In genomic region chr19:4328243-4328990, GRCh38 we compare ENCODE assay signal across 8 cellular contexts. TPM values are rescaled to one million over a fixed set of nuclear protein-coding genes. Genes with fewer than 3 reads are reported as not detected.
DNase-seq lines count a peak whose midpoint lies in the region; ATAC-seq, FAIRE-seq and TF ChIP-seq lines count a peak whose summit lies in the region.

No MANE protein-coding gene starts in this region.

- POLR2A ChIA-PET in WTC11 (lab: Charles Lee), result interaction anchor here (0.5 to 1.3 kb wide), 3 partner anchors 10 to 259 kb away, joined by 3 to 17 read pairs (median 4); partner anchors contain the start of genes MPND and STAP2

- CTCF ChIA-PET in WTC11 (lab: Charles Lee), result interaction anchor here (0.6 to 1.4 kb wide), 11 partner anchors 11 to 341 kb away, joined by 3 to 35 read pairs (median 3); partner anchors contain the start of genes FSD1, MPND, SH3GL1 and SHD

- no peaks in the 10 kb centered on the region for H3K36me3 ChIP-seq in MG63
- H3K36me3 ChIP-seq in kidney (ENCODE audit: control insufficient read depth in 1 of 2, insufficient read depth in 2 of 2, low read length in 2 of 2), result no peaks in the 10 kb centered on the region

- H3K9ac ChIP-seq in kidney (ENCODE audit: low read length in 2 of 2), result no peak overlapping the region

- peak; percentile 97 for DNase-seq in DMS53 (lab: John Stamatoyannopoulos, UW)
- DNase-seq in MG63, result peak; percentile 30
- DNase-seq in WTC11 (ENCODE audit: low spot score), result peak; percentile 98
- DNase-seq in caudate nucleus (lab: John Stamatoyannopoulos, UW), result peak; percentile 76 to 100 (median 94)
- peak; percentile 100 for DNase-seq in kidney
- peak; percentile 89 to 99 (median 96) for DNase-seq in stimulated activated CD4-positive, alpha-beta T cell treated with anti-CD3 and anti-CD28 coated beads, Interleukin-12 subunit alpha, Interleukin-12 subunit beta, amount 100 ng/mL, for 48 hours (ENCODE audit: low read depth in 2 of 3, low spot score in 1 of 3)
- no peak for DNase-seq in DMS79 treated with DMSO at 0.1 percent for 48 hours (lab: John Stamatoyannopoulos, UW)

- H3K27ac ChIP-seq in caudate nucleus (ENCODE audit: low read depth, low read length) (no peak overlapping the region), kidney (ENCODE audit: low read depth in 2 of 2, low read length in 2 of 2) (no peak overlapping the region)

- H3K4me1 ChIP-seq in kidney (ENCODE audit: control insufficient read depth in 1 of 2, insufficient read depth in 1 of 2, low read depth in 1 of 2, low read length in 2 of 2), result peaks cover 0 to 7% of the 10 kb centered on the region in 2 donors

- intact Hi-C loops in kidney (cut with DNase I), result no loop called here

- H3K27me3 Mint-ChIP-seq in WTC11 (ENCODE audit: low read depth), result peaks cover 3% of the 10 kb centered on the region

- ATAC-seq in GM21723 (IDR thresholded peaks at IDR 0.05; ENCODE audit: unreplicated experiment) (peak; percentile 67), WTC11 (peak; percentile 68)

- no peak for FAIRE-seq in kidney (lab: Jason Lieb, UNC)

- H3K4me3 ChIP-seq in MG63 (no peak overlapping the region), kidney (ENCODE audit: low read length in 2 of 2) (peak overlapping the region; percentile 32 to 48)

- H3K4me1 Mint-ChIP-seq in WTC11, result peaks cover 12% of the 10 kb centered on the region

- TF ChIP-seq CTCF in WTC11 (IDR thresholded peaks at IDR 0.05) (no peak), kidney (IDR thresholded peaks at IDR 0.05; ENCODE audit: borderline replicate concordance, extremely low read depth, insufficient read depth) (no peak)

- H3K9me3 Mint-ChIP-seq in WTC11, result no peaks in the 10 kb centered on the region

- peak overlapping the region; percentile 76 for H3K4me3 Mint-ChIP-seq in WTC11

- no peaks in the 10 kb centered on the region for H3K9me3 ChIP-seq in MG63
- no peaks in the 10 kb centered on the region for H3K9me3 ChIP-seq in kidney (ENCODE audit: control insufficient read depth in 1 of 2, low read length in 2 of 2)

- 0 out of 2 replicates have a peak, but pooled peaks cover 3% of the 10 kb centered on the region for H3K36me3 Mint-ChIP-seq in WTC11

- H3K27me3 ChIP-seq in MG63, result no peaks in the 10 kb centered on the region; the same call in 1 of the 2 replicates

- H3K27ac Mint-ChIP-seq in WTC11, result no peak overlapping the region

TF ChIP-seq in WTC11, 78 proteins besides CTCF, POLR2A, EP300 and RAD21 (continues in another document):
- TF ChIP-seq NFE2L1 (CRISPR knock-in tag; IDR thresholded peaks at IDR 0.05) (peak; percentile 27; the same call in 1 of the 2 replicates), ETV6 (CRISPR knock-in tag; IDR thresholded peaks at IDR 0.05) (0 out of 2 replicates have a peak, but pooled peaks have one; percentile 56), ARID4B (CRISPR knock-in tag; IDR thresholded peaks at IDR 0.05; ENCODE audit: borderline replicate concordance) (peak; percentile 25; the same call in 1 of the 2 replicates), RORB (CRISPR knock-in tag; IDR thresholded peaks at IDR 0.05) (no peak), HMGA2 (CRISPR knock-in tag; IDR thresholded peaks at IDR 0.05) (no peak), TEAD1 (CRISPR knock-in tag; IDR thresholded peaks at IDR 0.05) (no peak), MLX (CRISPR knock-in tag; IDR thresholded peaks at IDR 0.05) (no peak), PRDM15 (CRISPR knock-in tag; IDR thresholded peaks at IDR 0.05) (peak; percentile 89), ZMAT4 (CRISPR knock-in tag; IDR thresholded peaks at IDR 0.05) (no peak), IRF2 (CRISPR knock-in tag; IDR thresholded peaks at IDR 0.05; ENCODE audit: borderline replicate concordance, low read depth) (no peak), ZNF396 (CRISPR knock-in tag; IDR thresholded peaks at IDR 0.05; ENCODE audit: borderline replicate concordance) (no peak), JUN (CRISPR knock-in tag; IDR thresholded peaks at IDR 0.05) (0 out of 2 replicates have a peak, but pooled peaks have one; percentile 46)

RNA-seq across cellular contexts. Expression of gene STAP2, which starts 10.2 kb away (rescaled TPM):
- not detected in 2 replicates for total RNA-seq in MG63 (2014; rRNA removed; shearing (Covaris generic); ENCODE audit: low replicate concordance)
- total RNA-seq in WTC11 (2021), result 18.2 to 21.1 TPM (median 20.2 TPM) in 3 replicates
- 32.3 TPM for total RNA-seq in kidney
- polyA plus RNA-seq in kidney (ENCODE audit: insufficient read depth, low read depth, low replicate concordance), result 61.5 TPM

RNA-seq across cellular contexts. Expression of gene MPND, which starts 14.9 kb away (rescaled TPM):
- total RNA-seq in MG63 (2014; rRNA removed; shearing (Covaris generic); ENCODE audit: low replicate concordance), result 0.52 and 4.4 TPM in 2 replicates
- 28.3 to 37.7 TPM (median 37.4 TPM) in 3 replicates for total RNA-seq in WTC11 (2021)
- total RNA-seq in kidney, result 24.1 TPM
- 43.5 TPM for polyA plus RNA-seq in kidney (ENCODE audit: insufficient read depth, low read depth, low replicate concordance)

RNA-seq across cellular contexts. Expression of gene FSD1, which starts 24.0 kb away (rescaled TPM):
- total RNA-seq in MG63 (2014; rRNA removed; shearing (Covaris generic); ENCODE audit: low replicate concordance), result not detected in 2 replicates
- total RNA-seq in WTC11 (2021) (61.3 to 69.2 TPM (median 65.7 TPM) in 3 replicates), kidney (0.85 TPM)
- 1.1 TPM for polyA plus RNA-seq in kidney (ENCODE audit: insufficient read depth, low read depth, low replicate concordance)

RNA-seq across cellular contexts. Expression of gene TMIGD2, which starts 26.2 kb away (rescaled TPM):
- not detected in 2 replicates for total RNA-seq in MG63 (2014; rRNA removed; shearing (Covaris generic); ENCODE audit: low replicate concordance)
- 0.55 to 1.0 TPM (median 0.94 TPM) in 3 replicates for total RNA-seq in WTC11 (2021)
- 0.47 TPM for total RNA-seq in kidney
- not detected for polyA plus RNA-seq in kidney (ENCODE audit: insufficient read depth, low read depth, low replicate concordance)

RNA-seq across cellular contexts. Expression of gene SHD, which starts 49.4 kb away (rescaled TPM):
- total RNA-seq in MG63 (2014; rRNA removed; shearing (Covaris generic); ENCODE audit: low replicate concordance), result not detected in 2 replicates
- total RNA-seq in WTC11 (2021), result 2.0 to 3.6 TPM (median 3.4 TPM) in 3 replicates
- total RNA-seq in kidney, result not detected
- not detected for polyA plus RNA-seq in kidney (ENCODE audit: insufficient read depth, low read depth, low replicate concordance)

Comparison
In these comparisons a context has a peak if more than half of its experiments do, and no peak if none do; other contexts are left out.
1. RNA of gene STAP2, which starts 10.2 kb away (total RNA-seq): 32.3 TPM in kidney (single experiment) and 18.2 to 21.1 TPM in WTC11; not detected in MG63; every median in the first group is over 10 times any median in the second.
2. RNA of gene FSD1, which starts 24.0 kb away (total RNA-seq): 61.3 to 69.2 TPM in WTC11; 0.85 TPM in kidney (single experiment) and not detected in MG63; every median in the first group is over 10 times any median in the second.